In genomic region chr11:47271961-47272661, GRCh38 we compare ENCODE assay signal across 9 cellular contexts. TPM values are rescaled to one million over a fixed set of nuclear protein-coding genes. Genes with fewer than 3 reads are reported as not detected.
A peak's percentile ranks its signal among the peaks of the same experiment; 100 is the strongest.
DNase-seq lines count a peak whose midpoint lies in the region; ATAC-seq and TF ChIP-seq lines count a peak whose summit lies in the region.
"Had no signal": no experiment of that assay in that cellular context is flagged by ENCODE, and none has a peak within 500 bp of the region (broad histone marks: within the 10 kb centered on the region; RNA-seq: fewer than 3 reads in every experiment).

No MANE protein-coding gene starts in this region.

- POLR2A ChIA-PET in HEK293T (lab: Yijun Ruan, JAX) = interaction anchor here (0.8 to 1.7 kb wide), 3 partner anchors 36 to 83 kb away, joined by 3 to 5 read pairs (median 4); no protein-coding TSS in a partner anchor

- H3K9me3 Mint-ChIP-seq in CD4-positive, CD25-positive, alpha-beta regulatory T cell = no peaks in the 10 kb centered on the region

- TF ChIP-seq CTCF in omental fat pad (IDR thresholded peaks at IDR 0.05) = no peak

- peaks cover 36% of the 10 kb centered on the region for H3K36me3 ChIP-seq in CD4-positive, CD25-positive, alpha-beta regulatory T cell (ENCODE audit: control insufficient read depth, insufficient read depth, low read length)

- peak overlapping the region; percentile 72 to 79 (median 75) for H3K27ac Mint-ChIP-seq in CD4-positive, CD25-positive, alpha-beta regulatory T cell

- no peak for ATAC-seq in CD4-positive, CD25-positive, alpha-beta regulatory T cell (ENCODE audit: low read depth in 2 of 2)
- ATAC-seq in left colon (no peak), HG02973 (IDR thresholded peaks at IDR 0.05; ENCODE audit: unreplicated experiment) (no peak), omental fat pad (ENCODE audit: low FRiP score) (no peak)

- no peaks in the 10 kb centered on the region for H3K27me3 ChIP-seq in CD4-positive, CD25-positive, alpha-beta regulatory T cell (ENCODE audit: control insufficient read depth, insufficient read depth, low read length)

- peaks cover 21% of the 10 kb centered on the region for H3K36me3 Mint-ChIP-seq in CD4-positive, CD25-positive, alpha-beta regulatory T cell

- CTCF ChIA-PET in HEK293T (lab: Yijun Ruan, JAX) = interaction anchor here (1.4 kb wide), 1 partner anchor 83 kb away, joined by 5 read pairs; no protein-coding TSS in a partner anchor

- DNase-seq in CD4-positive, CD25-positive, alpha-beta regulatory T cell = no peak
- DNase-seq in HEK293T (ENCODE audit: extremely low spot score) = peak; percentile 21
- DNase-seq in SHP77 treated with DMSO at 0.1 percent for 48 hours (lab: John Stamatoyannopoulos, UW) = peak; percentile 79
- DNase-seq in left colon = peak; percentile 51 to 58
- no peak for DNase-seq in omental fat pad (ENCODE audit: low spot score)
- DNase-seq in H4 (ENCODE audit: low spot score) = no peak
- DNase-seq in GM03348 (ENCODE audit: low spot score) = no peak
- DNase-seq: effector CD8-positive, alpha-beta T cell had no signal

- peaks cover 27 to 66% (median 42%) of the 10 kb centered on the region in 4 donors for H3K4me1 Mint-ChIP-seq in CD4-positive, CD25-positive, alpha-beta regulatory T cell

- H3K4me3 ChIP-seq in CD4-positive, CD25-positive, alpha-beta regulatory T cell (ENCODE audit: low read depth, low read length) = peak overlapping the region; percentile 95

- H3K27me3 Mint-ChIP-seq in CD4-positive, CD25-positive, alpha-beta regulatory T cell = peaks cover 5% of the 10 kb centered on the region

- peak overlapping the region; percentile 83 to 93 (median 87) for H3K4me3 Mint-ChIP-seq in CD4-positive, CD25-positive, alpha-beta regulatory T cell

- peaks cover 42% of the 10 kb centered on the region for H3K4me1 ChIP-seq in CD4-positive, CD25-positive, alpha-beta regulatory T cell (ENCODE audit: control insufficient read depth, insufficient read depth, low read length, poor library complexity, severe bottlenecking)

- H3K9me3 ChIP-seq in CD4-positive, CD25-positive, alpha-beta regulatory T cell (ENCODE audit: control insufficient read depth in 2 of 2, low read length in 2 of 2) = no peaks in the 10 kb centered on the region

- intact Hi-C loops in left colon (cut with DNase I, micrococcal nuclease) = no loop called here

- peak overlapping the region; percentile 37 for H3K27ac ChIP-seq in CD4-positive, CD25-positive, alpha-beta regulatory T cell (ENCODE audit: insufficient read depth, low read length, poor library complexity, severe bottlenecking)

TF ChIP-seq in HEK293T, 16 proteins besides CTCF, POLR2A, EP300 and RAD21:
- TF ChIP-seq ZNF384 (IDR thresholded peaks at IDR 0.05) = no peak
- no peak for TF ChIP-seq SUZ12 (IDR thresholded peaks at IDR 0.05)
- TF ChIP-seq L3MBTL2 (conservative IDR thresholded peaks at IDR 0.05) = no peak
- no peak for TF ChIP-seq NFRKB (IDR thresholded peaks at IDR 0.05)
- no peak for TF ChIP-seq FOXK2 (IDR thresholded peaks at IDR 0.05)
- no peak for TF ChIP-seq CTBP1 (IDR thresholded peaks at IDR 0.05; ENCODE audit: borderline replicate concordance)
- no peak for TF ChIP-seq BHLHE40 (IDR thresholded peaks at IDR 0.05; ENCODE audit: borderline replicate concordance)
- TF ChIP-seq, protein P1, sequence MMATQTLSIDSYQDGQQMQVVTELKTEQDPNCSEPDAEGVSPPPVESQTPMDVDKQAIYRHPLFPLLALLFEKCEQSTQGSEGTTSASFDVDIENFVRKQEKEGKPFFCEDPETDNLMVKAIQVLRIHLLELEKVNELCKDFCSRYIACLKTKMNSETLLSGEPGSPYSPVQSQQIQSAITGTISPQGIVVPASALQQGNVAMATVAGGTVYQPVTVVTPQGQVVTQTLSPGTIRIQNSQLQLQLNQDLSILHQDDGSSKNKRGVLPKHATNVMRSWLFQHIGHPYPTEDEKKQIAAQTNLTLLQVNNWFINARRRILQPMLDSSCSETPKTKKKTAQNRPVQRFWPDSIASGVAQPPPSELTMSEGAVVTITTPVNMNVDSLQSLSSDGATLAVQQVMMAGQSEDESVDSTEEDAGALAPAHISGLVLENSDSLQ (IDR thresholded peaks at IDR 0.05) = no peak
- no peak for TF ChIP-seq FOXM1 (IDR thresholded peaks at IDR 0.05; ENCODE audit: borderline replicate concordance)
- no peak for TF ChIP-seq TARDBP (IDR thresholded peaks at IDR 0.05)
- no peak for TF ChIP-seq LEF1 (IDR thresholded peaks at IDR 0.05; ENCODE audit: borderline replicate concordance)
- TF ChIP-seq ELF4 (IDR thresholded peaks at IDR 0.05) = no peak
- TF ChIP-seq ARNT (IDR thresholded peaks at IDR 0.05) = no peak
- TF ChIP-seq FOXA1 (IDR thresholded peaks at IDR 0.05) = no peak
- TF ChIP-seq HDGF (IDR thresholded peaks at IDR 0.05; ENCODE audit: borderline replicate concordance) = no peak
- no peak for TF ChIP-seq SP1 (IDR thresholded peaks at IDR 0.05)

RNA-seq across cellular contexts. Expression of gene MADD, which starts 2.2 kb away (rescaled TPM):
- total RNA-seq in CD4-positive, CD25-positive, alpha-beta regulatory T cell = 179 TPM
- polyA plus RNA-seq in CD4-positive, CD25-positive, alpha-beta regulatory T cell = 10 to 100 TPM; 17.8 to 29.2 (median 23.1) TPM
- total RNA-seq in left colon = 10 to 100 TPM; 50.8 to 61.6 TPM
- 10 to 100 TPM; 32.8 to 74.7 (median 35.3) TPM for total RNA-seq in omental fat pad
- total RNA-seq in H4 (2014; rRNA removed; shearing (Covaris generic)) = 8.9 and 17.2 TPM in 2 replicates

RNA-seq across cellular contexts. Expression of gene NR1H3, which starts 14.3 kb away (rescaled TPM):
- 5.7 TPM for total RNA-seq in CD4-positive, CD25-positive, alpha-beta regulatory T cell
- 10 to 100 TPM in 1 of 4 donors, 1 to 10 TPM in 3; 6.1 to 13.0 (median 9.3) TPM for polyA plus RNA-seq in CD4-positive, CD25-positive, alpha-beta regulatory T cell
- total RNA-seq in left colon = 10 to 100 TPM; 52.1 to 58.2 TPM
- total RNA-seq in omental fat pad = 100 to 1,000 TPM in 2 of 4 donors, 10 to 100 TPM in 2; 68.6 to 228 (median 100) TPM
- 15.7 and 16.1 TPM in 2 replicates for total RNA-seq in H4 (2014; rRNA removed; shearing (Covaris generic))

RNA-seq across cellular contexts. Expression of gene ACP2, which starts 23.5 kb away (rescaled TPM):
- total RNA-seq in CD4-positive, CD25-positive, alpha-beta regulatory T cell = 19.0 TPM
- 10 to 100 TPM; 16.3 to 27.7 (median 17.2) TPM for polyA plus RNA-seq in CD4-positive, CD25-positive, alpha-beta regulatory T cell
- total RNA-seq in left colon (10 to 100 TPM; 47.8 to 53.5 TPM), omental fat pad (10 to 100 TPM; 44.1 to 70.2 (median 55.4) TPM)
- 21.6 and 24.0 TPM in 2 replicates for total RNA-seq in H4 (2014; rRNA removed; shearing (Covaris generic))

RNA-seq across cellular contexts. Expression of gene DDB2, which starts 57.3 kb away (rescaled TPM):
- total RNA-seq in CD4-positive, CD25-positive, alpha-beta regulatory T cell = 81.7 TPM
- polyA plus RNA-seq in CD4-positive, CD25-positive, alpha-beta regulatory T cell = 10 to 100 TPM; 55.3 to 93.9 (median 60.0) TPM
- total RNA-seq in left colon = 10 to 100 TPM; 24.7 to 37.7 TPM
- total RNA-seq in omental fat pad = 10 to 100 TPM; 12.1 to 27.6 (median 14.2) TPM
- total RNA-seq in H4 (2014; rRNA removed; shearing (Covaris generic)) = 41.4 and 43.0 TPM in 2 replicates

Comparison
In these comparisons a context has a peak if more than half of its experiments do, and no peak if none do; other contexts are left out.
1. DNase-seq: peak in HEK293T (single experiment), SHP77 treated with DMSO at 0.1 percent for 48 hours (single experiment) and left colon (2 of 2); none in CD4-positive, CD25-positive, alpha-beta regulatory T cell (0 of 3), omental fat pad (single experiment), H4 (single experiment) and GM03348 (single experiment).